ENCODE assay signal across 8 cellular contexts in the genomic region with DNA sequence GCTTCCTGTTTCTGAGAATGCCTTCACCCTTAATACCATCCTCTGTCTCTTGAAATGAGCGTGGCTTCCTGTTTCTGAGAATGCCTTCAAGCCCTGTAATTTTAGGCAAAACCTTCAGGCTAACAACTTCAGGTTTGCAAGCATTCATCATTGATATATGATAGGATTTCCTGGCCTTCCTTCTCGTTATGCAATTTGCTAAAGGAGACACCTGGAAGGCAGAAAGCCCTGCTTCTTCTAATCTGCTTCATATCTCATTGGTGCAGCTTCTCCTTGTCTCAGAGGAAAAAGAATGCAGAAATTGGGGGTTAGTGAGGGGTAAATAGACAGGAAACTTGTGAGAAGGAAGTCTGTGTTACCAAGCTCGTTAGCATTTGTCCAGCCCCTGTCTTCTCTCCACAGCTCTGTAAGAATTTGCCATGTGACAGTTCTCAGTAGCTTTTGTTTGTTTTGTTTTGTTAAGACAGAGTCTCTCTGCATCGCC. TPM values are rescaled to one million over a fixed set of nuclear protein-coding genes. Genes with fewer than 3 reads are reported as not detected.
DNase-seq lines count a peak whose midpoint lies in the region; ATAC-seq lines count a peak whose summit lies in the region.

No MANE protein-coding gene starts in this region.

- peaks cover 92% of the 10 kb centered on the region for H3K4me1 Mint-ChIP-seq in activated T-cell treated with anti-CD3 and anti-CD28 coated beads, Interleukin-2, amount 50 U/mL, for 24 hours (ENCODE audit: low read depth)

- no peaks in the 10 kb centered on the region for H3K9me3 ChIP-seq in SK-N-MC (ENCODE audit: low read depth, low read length)

- no peak overlapping the region for H3K9ac ChIP-seq in SK-N-MC (ENCODE audit: insufficient read length)

- peak overlapping the region; percentile 70 for H3K4me3 Mint-ChIP-seq in activated T-cell treated with anti-CD3 and anti-CD28 coated beads, Interleukin-2, amount 50 U/mL, for 24 hours

- ATAC-seq in HG03045 (IDR thresholded peaks at IDR 0.05; ENCODE audit: unreplicated experiment) (peak; percentile 54), left cardiac atrium (peak; percentile 8 to 50)

- no peaks in the 10 kb centered on the region for H3K9me3 Mint-ChIP-seq in activated T-cell treated with anti-CD3 and anti-CD28 coated beads, Interleukin-2, amount 50 U/mL, for 24 hours

- no peaks in the 10 kb centered on the region for H3K27me3 Mint-ChIP-seq in activated T-cell treated with anti-CD3 and anti-CD28 coated beads, Interleukin-2, amount 50 U/mL, for 24 hours

- no peak overlapping the region for H3K4me3 ChIP-seq in SK-N-MC

- H3K27ac Mint-ChIP-seq in activated T-cell treated with anti-CD3 and anti-CD28 coated beads, Interleukin-2, amount 50 U/mL, for 24 hours, result peak overlapping the region; percentile 96

- intact Hi-C loops in left cardiac atrium (cut with DNase I), result no loop called here

- no peaks in the 10 kb centered on the region for H3K36me3 ChIP-seq in SK-N-MC (ENCODE audit: insufficient read depth, low read length)

- peaks cover 86% of the 10 kb centered on the region for H3K36me3 Mint-ChIP-seq in activated T-cell treated with anti-CD3 and anti-CD28 coated beads, Interleukin-2, amount 50 U/mL, for 24 hours (ENCODE audit: low read depth)

- H3K27ac ChIP-seq in SK-N-MC, result peak overlapping the region; percentile 19; the same call in 1 of the 2 replicates

- DNase-seq in activated T-cell treated with anti-CD3 and anti-CD28 coated beads, Interleukin-2, amount 50 U/mL, for 24 hours, result no peak
- DNase-seq in activated T-cell treated with anti-CD3 and anti-CD28 coated beads for 4 hours (no peak), SK-N-MC (ENCODE audit: low read depth, low spot score) (peak; percentile 12), left cardiac atrium (no peak), superior temporal gyrus (ENCODE audit: extremely low spot score) (peak; percentile 81), NCI-H526 (lab: John Stamatoyannopoulos, UW) (no peak), NCI-H1417 (lab: John Stamatoyannopoulos, UW) (no peak)

RNA-seq across cellular contexts. Expression of a gene that starts 7.3 kb away (rescaled TPM):
- 100 to 1,000 TPM; 165 to 166 TPM for total RNA-seq in left cardiac atrium

RNA-seq across cellular contexts. Expression of a gene that starts 11.9 kb away (rescaled TPM):
- total RNA-seq in left cardiac atrium, result 10 to 100 TPM; 55.0 to 56.8 TPM

RNA-seq across cellular contexts. Expression of a gene that starts 30.3 kb away (rescaled TPM):
- 10 to 100 TPM; 49.2 to 52.8 TPM for total RNA-seq in left cardiac atrium

RNA-seq across cellular contexts. Expression of a gene that starts 39.9 kb away (rescaled TPM):
- 10 to 100 TPM; 21.4 to 29.6 TPM for total RNA-seq in left cardiac atrium

Comparison
In these comparisons a context has a peak if more than half of its experiments do, and no peak if none do; other contexts are left out.
1. DNase-seq: peak in SK-N-MC (single experiment) and superior temporal gyrus (single experiment); none in activated T-cell treated with anti-CD3 and anti-CD28 coated beads, Interleukin-2, amount 50 U/mL, for 24 hours (single experiment), activated T-cell treated with anti-CD3 and anti-CD28 coated beads for 4 hours (single experiment), left cardiac atrium (single experiment), NCI-H526 (0 of 2) and NCI-H1417 (0 of 3).